Comparison of ENCODE assay signal across 7 cellular contexts in genomic region chr12:53938276-53939140, GRCh38. TPM values are rescaled to one million over a fixed set of nuclear protein-coding genes. Genes with fewer than 3 reads are reported as not detected.
A peak's percentile ranks its signal among the peaks of the same experiment; 100 is the strongest.
DNase-seq lines count a peak whose midpoint lies in the region; FAIRE-seq and TF ChIP-seq lines count a peak whose summit lies in the region.

A gene with protein sequence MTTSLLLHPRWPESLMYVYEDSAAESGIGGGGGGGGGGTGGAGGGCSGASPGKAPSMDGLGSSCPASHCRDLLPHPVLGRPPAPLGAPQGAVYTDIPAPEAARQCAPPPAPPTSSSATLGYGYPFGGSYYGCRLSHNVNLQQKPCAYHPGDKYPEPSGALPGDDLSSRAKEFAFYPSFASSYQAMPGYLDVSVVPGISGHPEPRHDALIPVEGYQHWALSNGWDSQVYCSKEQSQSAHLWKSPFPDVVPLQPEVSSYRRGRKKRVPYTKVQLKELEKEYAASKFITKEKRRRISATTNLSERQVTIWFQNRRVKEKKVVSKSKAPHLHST (plus strand): TSS chr12:53938831. CDS start chr12:53938907, 76 bp downstream.

- DNase-seq in GOT3 (lab: John Stamatoyannopoulos, UW): peak; percentile 75
- DNase-seq in NCI-H2081 (lab: John Stamatoyannopoulos, UW): peak; percentile 85 to 88
- DNase-seq in activated naive CD4-positive, alpha-beta T cell treated with anti-CD3 and anti-CD28 coated beads, Interleukin-2, amount 50 U/mL, for 16 hours: peak; percentile 56
- peak; percentile 93 for DNase-seq in kidney
- peak; percentile 71 for DNase-seq in stromal cell of bone marrow (ENCODE audit: low read depth)
- DNase-seq in DMS153 (lab: John Stamatoyannopoulos, UW): no peak
- no peak for DNase-seq in COLO668 (lab: John Stamatoyannopoulos, UW; ENCODE audit: unreplicated experiment)

- no peak within 1 kb of the TSS for H3K9ac ChIP-seq in kidney (ENCODE audit: low read length in 2 of 2)

- H3K27ac ChIP-seq in kidney (ENCODE audit: low read depth in 2 of 2, low read length in 2 of 2): no peak within 1 kb of the TSS

- no peaks in the 10 kb centered on the region for H3K9me3 ChIP-seq in kidney (ENCODE audit: control insufficient read depth in 1 of 2, low read length in 2 of 2)

- peaks cover 0 to 2% of the 10 kb centered on the region in 2 donors for H3K4me1 ChIP-seq in kidney (ENCODE audit: control insufficient read depth in 1 of 2, insufficient read depth in 1 of 2, low read depth in 1 of 2, low read length in 2 of 2)

- no peak for FAIRE-seq in kidney (lab: Jason Lieb, UNC)

- H3K36me3 ChIP-seq in kidney (ENCODE audit: control insufficient read depth in 1 of 2, insufficient read depth in 2 of 2, low read length in 2 of 2): no peaks in the 10 kb centered on the region

- intact Hi-C loops in kidney (cut with DNase I): no loop called here

- no peak for TF ChIP-seq CTCF in kidney (IDR thresholded peaks at IDR 0.05; ENCODE audit: borderline replicate concordance, extremely low read depth, insufficient read depth)

- H3K4me3 ChIP-seq in kidney (ENCODE audit: low read length in 2 of 2): no peak within 1 kb of the TSS

RNA-seq across cellular contexts. Expression of the gene that starts here (rescaled TPM):
- total RNA-seq in kidney: not detected
- not detected for polyA plus RNA-seq in kidney (ENCODE audit: insufficient read depth, low read depth, low replicate concordance)

Comparison
In these comparisons a context has a peak if more than half of its experiments do, and no peak if none do; other contexts are left out.
1. Peak in DNase-seq in kidney; RNA of the gene not detected or under 1 TPM.
2. DNase-seq: peak in GOT3 (single experiment), NCI-H2081 (2 of 2), activated naive CD4-positive, alpha-beta T cell treated with anti-CD3 and anti-CD28 coated beads, Interleukin-2, amount 50 U/mL, for 16 hours (single experiment) and stromal cell of bone marrow (single experiment); none in DMS153 (single experiment) and COLO668 (single experiment).